In genomic region chr19:49930483-49931011, GRCh38 we compare ENCODE assay signal across 8 cellular contexts. TPM values are rescaled to one million over a fixed set of nuclear protein-coding genes. Genes with fewer than 3 reads are reported as not detected.
DNase-seq lines count a peak whose midpoint lies in the region; ATAC-seq and TF ChIP-seq lines count a peak whose summit lies in the region.

No MANE protein-coding gene starts in this region.

- peak overlapping the region; percentile 96 for H3K27ac ChIP-seq in CD4-positive, alpha-beta memory T cell (ENCODE audit: low read depth, low read length)
- no peak overlapping the region for H3K27ac ChIP-seq in duodenal mucosa (ENCODE audit: low read depth, low read length)

- H3K4me1 Mint-ChIP-seq in CD4-positive, alpha-beta memory T cell = peaks cover 33 to 70% (median 52%) of the 10 kb centered on the region in 4 donors
- peaks cover 20% of the 10 kb centered on the region for H3K4me1 Mint-ChIP-seq in nephron

- peak overlapping the region; percentile 57 to 99 (median 97) for H3K27ac Mint-ChIP-seq in CD4-positive, alpha-beta memory T cell
- peak overlapping the region in 2 of 3 experiments; percentile 94 to 96 for H3K27ac Mint-ChIP-seq in nephron

- CTCF ChIA-PET in CD4-positive, alpha-beta memory T cell (lab: Charles Lee; ENCODE audit: partially characterized antibody) = no interaction called here

- intact Hi-C loops in CD4-positive, alpha-beta memory T cell (cut with micrococcal nuclease) = loop anchor here (5.0 kb wide), 1 partner anchor 163 kb away; the partner anchor contains the start of gene AP2A1

- H3K9me3 ChIP-seq in CD4-positive, alpha-beta memory T cell (ENCODE audit: control insufficient read depth in 1 of 2, low read length in 2 of 2) = no peaks in the 10 kb centered on the region
- no peaks in the 10 kb centered on the region for H3K9me3 ChIP-seq in duodenal mucosa (ENCODE audit: control insufficient read depth in 1 of 2, low read length in 2 of 2)

- peak in 1 of 5 donors; percentile 56 for DNase-seq in CD4-positive, alpha-beta memory T cell
- DNase-seq in NCI-H1930 (lab: John Stamatoyannopoulos, UW) (peak; percentile 58 to 61), NCI-H446 treated with DMSO at 0.1 percent for 48 hours (lab: John Stamatoyannopoulos, UW) (no peak), COLO829 (ENCODE audit: low spot score) (no peak), omental fat pad (ENCODE audit: low spot score) (no peak)

- no peak for TF ChIP-seq CTCF in nephron (IDR thresholded peaks at IDR 0.05; ENCODE audit: unreplicated experiment in 3 of 3)
- no peak for TF ChIP-seq CTCF in omental fat pad (IDR thresholded peaks at IDR 0.05)

- peaks cover 13% of the 10 kb centered on the region for H3K36me3 ChIP-seq in CD4-positive, alpha-beta memory T cell (ENCODE audit: insufficient read depth, low read length)
- peaks cover 12 to 23% of the 10 kb centered on the region in 2 donors for H3K36me3 ChIP-seq in duodenal mucosa (ENCODE audit: control insufficient read depth in 1 of 2, insufficient read depth in 2 of 2, low read length in 2 of 2)

- H3K9ac ChIP-seq in duodenal mucosa (ENCODE audit: low read depth in 1 of 2, low read length in 2 of 2) = no peak overlapping the region

- H3K4me1 ChIP-seq in CD4-positive, alpha-beta memory T cell (ENCODE audit: insufficient read depth, low read length) = peaks cover 51% of the 10 kb centered on the region
- peaks cover 11 to 13% of the 10 kb centered on the region in 2 donors for H3K4me1 ChIP-seq in duodenal mucosa (ENCODE audit: control insufficient read depth in 1 of 2, insufficient read depth in 2 of 2, low read length in 2 of 2)

- no peak overlapping the region for H3K4me3 ChIP-seq in CD4-positive, alpha-beta memory T cell (ENCODE audit: low read length in 2 of 2)
- H3K4me3 ChIP-seq in duodenal mucosa (ENCODE audit: low read depth in 1 of 2, low read length in 2 of 2) = peak overlapping the region; percentile 83 to 98

- no peaks in the 10 kb centered on the region for H3K27me3 Mint-ChIP-seq in CD4-positive, alpha-beta memory T cell
- H3K27me3 Mint-ChIP-seq in nephron (ENCODE audit: low read depth) = no peaks in the 10 kb centered on the region

- H3K36me3 Mint-ChIP-seq in CD4-positive, alpha-beta memory T cell = peaks cover 21 to 26% of the 10 kb centered on the region in 2 donors
- peaks cover 36% of the 10 kb centered on the region for H3K36me3 Mint-ChIP-seq in nephron (ENCODE audit: low read depth)

- ATAC-seq in omental fat pad (ENCODE audit: low FRiP score) (no peak), HG03571 (IDR thresholded peaks at IDR 0.05; ENCODE audit: unreplicated experiment) (no peak)

- POLR2A ChIA-PET in CD4-positive, alpha-beta memory T cell (lab: Charles Lee; ENCODE audit: partially characterized antibody) = interaction anchor here (0.5 to 4.6 kb wide), 10 partner anchors 8 to 581 kb away, joined by 3 to 47 read pairs (median 8); partner anchors contain the start of genes AKT1S1, FUZ, IL4I1 and JOSD2

- H3K27me3 ChIP-seq in CD4-positive, alpha-beta memory T cell (ENCODE audit: insufficient read depth, low read length) = no peaks in the 10 kb centered on the region
- no peaks in the 10 kb centered on the region for H3K27me3 ChIP-seq in duodenal mucosa (ENCODE audit: control insufficient read depth in 1 of 2, insufficient read depth in 2 of 2, low read length in 2 of 2)

- peaks cover 0 to 7% (median 0%) of the 10 kb centered on the region in 8 donors for H3K9me3 Mint-ChIP-seq in CD4-positive, alpha-beta memory T cell
- H3K9me3 Mint-ChIP-seq in nephron = no peaks in the 10 kb centered on the region

- H3K4me3 Mint-ChIP-seq in CD4-positive, alpha-beta memory T cell = peak overlapping the region in 7 of 8 donors; percentile 26 to 99 (median 99)
- peak overlapping the region; percentile 90 to 95 (median 95) for H3K4me3 Mint-ChIP-seq in nephron

RNA-seq across cellular contexts. Expression of gene NUP62, which starts 1.2 kb away (rescaled TPM):
- total RNA-seq in CD4-positive, alpha-beta memory T cell = 10 to 100 TPM; 65.2 to 68.2 TPM
- 10 to 100 TPM; 43.3 to 71.0 TPM for polyA plus RNA-seq in CD4-positive, alpha-beta memory T cell
- 10 to 100 TPM; 24.9 to 45.5 (median 30.6) TPM for total RNA-seq in omental fat pad

RNA-seq across cellular contexts. Expression of gene ATF5, which starts 1.5 kb away (rescaled TPM):
- 1 to 10 TPM; 7.9 to 8.3 TPM for total RNA-seq in CD4-positive, alpha-beta memory T cell
- polyA plus RNA-seq in CD4-positive, alpha-beta memory T cell = 1 to 10 TPM; 1.8 to 2.3 TPM
- total RNA-seq in omental fat pad = 10 to 100 TPM; 10.2 to 17.7 (median 15.7) TPM

RNA-seq across cellular contexts. Expression of gene SIGLEC11, which starts 30.4 kb away (rescaled TPM):
- total RNA-seq in CD4-positive, alpha-beta memory T cell = not detected
- polyA plus RNA-seq in CD4-positive, alpha-beta memory T cell = not detected
- 1 to 10 TPM; 1.7 to 9.0 (median 5.1) TPM for total RNA-seq in omental fat pad

RNA-seq across cellular contexts. Expression of gene IL4I1, which starts 33.9 kb away (rescaled TPM):
- total RNA-seq in CD4-positive, alpha-beta memory T cell = 1 to 10 TPM; 2.6 to 3.4 TPM
- 10 to 100 TPM in 1 of 2 donors, 1 to 10 TPM in 1; 9.4 to 10.4 TPM for polyA plus RNA-seq in CD4-positive, alpha-beta memory T cell
- 1 to 10 TPM in 2 of 4 donors, under 1 TPM in 1, not detected in 1; 0.56 to 5.5 (median 1.5) TPM for total RNA-seq in omental fat pad

RNA-seq across cellular contexts. Expression of gene TBC1D17, which starts 53.0 kb away (rescaled TPM):
- total RNA-seq in CD4-positive, alpha-beta memory T cell = 100 to 1,000 TPM; 101 TPM
- 10 to 100 TPM in 1 of 2 donors, 1 to 10 TPM in 1; 6.0 to 14.9 TPM for polyA plus RNA-seq in CD4-positive, alpha-beta memory T cell
- 10 to 100 TPM; 15.6 to 24.9 (median 22.3) TPM for total RNA-seq in omental fat pad

Comparison
In these comparisons a context has a peak if more than half of its experiments do, and no peak if none do; other contexts are left out.
1. DNase-seq: peak in NCI-H1930 (2 of 2); none in NCI-H446 treated with DMSO at 0.1 percent for 48 hours (single experiment), COLO829 (single experiment) and omental fat pad (single experiment).
2. H3K4me3 ChIP-seq: peak in duodenal mucosa (2 of 2); none in CD4-positive, alpha-beta memory T cell (0 of 2).